In genomic region chr4:71300964-71301363, GRCh38 we compare ENCODE assay signal across 27 cellular contexts. TPM values are rescaled to one million over a fixed set of nuclear protein-coding genes. Genes with fewer than 3 reads are reported as not detected.
DNase-seq lines count a peak whose midpoint lies in the region; ATAC-seq and TF ChIP-seq lines count a peak whose summit lies in the region.
"Had no signal": no experiment of that assay in that cellular context is flagged by ENCODE, and none has a peak within 500 bp of the region (broad histone marks: within the 10 kb centered on the region; RNA-seq: fewer than 3 reads in every experiment).

No MANE protein-coding gene starts in this region.

- no peaks in the 10 kb centered on the region for H4K20me1 ChIP-seq in H9 (ENCODE audit: control insufficient read depth, insufficient read depth, insufficient read length)

- H4K91ac ChIP-seq in H9 (ENCODE audit: insufficient read length, low read depth, low read length) (no peak overlapping the region), neuronal stem cell (ENCODE audit: low read depth, low read length, poor library complexity) (no peak overlapping the region)

- H3K36me3 Mint-ChIP-seq in H9 (ENCODE audit: insufficient read depth in 1 of 3, low read depth in 3 of 3), result no peaks in the 10 kb centered on the region
- no peaks in the 10 kb centered on the region for H3K36me3 Mint-ChIP-seq in stimulated activated effector memory CD8-positive, alpha-beta T cell treated with anti-CD3 and anti-CD28 coated beads, Interleukin-12 subunit alpha, Interleukin-12 subunit beta, amount 100 ng/mL, for 72 hours
- H3K36me3 Mint-ChIP-seq: activated naive CD8-positive, alpha-beta T cell treated with anti-CD3 and anti-CD28 coated beads, Interleukin-2, amount 10 ng/mL, durations not matched to agents 7 days and 5 days; brain; CD4-positive, alpha-beta memory T cell; naive thymus-derived CD8-positive, alpha-beta T cell; stimulated activated memory B cell treated with anti-CD40 and anti-IgM and Interleukin-4, amounts not matched to agents 10 μg/mL and 1 μg/mL and 100 μg/mL, for 72 hours had no signal

- H3K9me3 ChIP-seq in H9 (ENCODE audit: control insufficient read depth, low read depth, low read length) (no peaks in the 10 kb centered on the region), neuronal stem cell (replicated peaks in 1 of 2; ENCODE audit: control insufficient read depth in 2 of 2, insufficient read depth in 1 of 2, low read depth in 1 of 2, low read length in 2 of 2) (no peaks in the 10 kb centered on the region)
- H3K9me3 ChIP-seq: gastroesophageal sphincter, testis had no signal

- H3K4me1 ChIP-seq in H9 (ENCODE audit: insufficient read depth, low read length) (peaks cover 8% of the 10 kb centered on the region; the same call in 1 of the 2 replicates), neuronal stem cell (ENCODE audit: control insufficient read depth in 2 of 2, insufficient read depth in 1 of 2, low read depth in 1 of 2, low read length in 2 of 2) (no peaks in the 10 kb centered on the region)
- H3K4me1 ChIP-seq: gastroesophageal sphincter, parathyroid adenoma, testis had no signal

- no peak overlapping the region for H3K56ac ChIP-seq in H9 (ENCODE audit: insufficient read length, low read depth, low read length)

- H3K27ac ChIP-seq in H9 (ENCODE audit: insufficient read length, low read depth, low read length) (no peak overlapping the region), neuronal stem cell (replicated peaks; ENCODE audit: low read length) (no peak overlapping the region)
- H3K27ac ChIP-seq: gastroesophageal sphincter, KMS-11, parathyroid adenoma, testis, VCaP had no signal

- H3K79me2 ChIP-seq in H9 (ENCODE audit: insufficient read depth, low read length), result no peaks in the 10 kb centered on the region

- H3T11ph ChIP-seq in H9 (ENCODE audit: low read length), result no peak overlapping the region

- no CpG with 5 or more reads among the region's 3 CpGs for WGBS in H9 (ENCODE audit: extremely low coverage, insufficient read length, low lambda C conversion rate)
- no CpG with 5 or more reads among the region's 3 CpGs for WGBS in neuronal stem cell (ENCODE audit: extremely low coverage in 2 of 2, insufficient read length in 2 of 2, insufficient replicate concordance in 1 of 2), 2 donors

- H3K18ac ChIP-seq in H9 (ENCODE audit: insufficient read length, low read depth, low read length), result no peak overlapping the region
- no peak overlapping the region for H3K18ac ChIP-seq in neuronal stem cell (ENCODE audit: low read length)

- H3K4me1 Mint-ChIP-seq in H9, result peaks cover 22 to 27% of the 10 kb centered on the region in 2 experiments
- peaks cover 17% of the 10 kb centered on the region for H3K4me1 Mint-ChIP-seq in stimulated activated effector memory CD8-positive, alpha-beta T cell treated with anti-CD3 and anti-CD28 coated beads, Interleukin-12 subunit alpha, Interleukin-12 subunit beta, amount 100 ng/mL, for 72 hours
- H3K4me1 Mint-ChIP-seq: naive thymus-derived CD8-positive, alpha-beta T cell; stimulated activated memory B cell treated with anti-CD40 and anti-IgM and Interleukin-4, amounts not matched to agents 10 μg/mL and 1 μg/mL and 100 μg/mL, for 72 hours had no signal

- TF ChIP-seq CTCF in H9 (conservative IDR thresholded peaks at IDR 0.05), result no peak

- no peaks in the 10 kb centered on the region for H3K27me3 ChIP-seq in H9 (ENCODE audit: insufficient read depth, low read length)
- H3K27me3 ChIP-seq in neuronal stem cell (ENCODE audit: control insufficient read depth in 3 of 3, insufficient read depth in 3 of 3, low read depth in 1 of 3, low read length in 3 of 3), result no peaks in the 10 kb centered on the region
- H3K27me3 ChIP-seq: gastroesophageal sphincter, testis had no signal

- peak overlapping the region in 2 of 3 experiments; percentile 46 to 74; a peak in 4 of 7 replicates for H3K27ac Mint-ChIP-seq in H9
- H3K27ac Mint-ChIP-seq in stimulated activated effector memory CD8-positive, alpha-beta T cell treated with anti-CD3 and anti-CD28 coated beads, Interleukin-12 subunit alpha, Interleukin-12 subunit beta, amount 100 ng/mL, for 72 hours, result no peak overlapping the region
- H3K27ac Mint-ChIP-seq: activated naive CD8-positive, alpha-beta T cell treated with anti-CD3 and anti-CD28 coated beads, Interleukin-2, amount 10 ng/mL, durations not matched to agents 7 days and 5 days; activated T-helper 2 cell treated with anti-CD3 and anti-CD28 coated beads, Interferon-gamma antibody, Interleukin-2, Interleukin-4, amounts not matched to agents 10 μg/mL and 5 μg/mL and 100 μg/mL, durations not matched to agents 14 hours and 24 hours and 36 hours; CD4-positive, alpha-beta memory T cell; naive thymus-derived CD8-positive, alpha-beta T cell; stimulated activated memory B cell treated with anti-CD40 and anti-IgM and Interleukin-4, amounts not matched to agents 10 μg/mL and 1 μg/mL and 100 μg/mL, for 72 hours had no signal

- H2BK12ac ChIP-seq in H9 (ENCODE audit: insufficient read length, low read depth, low read length) (no peak overlapping the region), neuronal stem cell (ENCODE audit: low read length) (no peak overlapping the region)

- H3K4ac ChIP-seq in H9 (ENCODE audit: low read depth, low read length) (no peak overlapping the region), neuronal stem cell (ENCODE audit: low read length) (no peak overlapping the region)

- H2AK5ac ChIP-seq in H9 (ENCODE audit: insufficient read length, low read length) (no peak overlapping the region), neuronal stem cell (ENCODE audit: low read depth, low read length) (no peak overlapping the region)

- H4K8ac ChIP-seq in H9 (replicated peaks; ENCODE audit: insufficient read length, low read depth, low read length) (no peak overlapping the region), neuronal stem cell (ENCODE audit: low read depth, low read length) (no peak overlapping the region)

- H3K4me3 ChIP-seq in neuronal stem cell (ENCODE audit: low read length in 2 of 2), result no peak overlapping the region
- H3K4me3 ChIP-seq: gastroesophageal sphincter, testis had no signal

- no peak overlapping the region for H3K4me3 Mint-ChIP-seq in H9
- H3K4me3 Mint-ChIP-seq in stimulated activated effector memory CD8-positive, alpha-beta T cell treated with anti-CD3 and anti-CD28 coated beads, Interleukin-12 subunit alpha, Interleukin-12 subunit beta, amount 100 ng/mL, for 72 hours, result no peak overlapping the region
- H3K4me3 Mint-ChIP-seq: activated naive CD8-positive, alpha-beta T cell treated with anti-CD3 and anti-CD28 coated beads, Interleukin-2, amount 10 ng/mL, durations not matched to agents 7 days and 5 days; brain; CD4-positive, alpha-beta memory T cell; naive thymus-derived CD8-positive, alpha-beta T cell; stimulated activated memory B cell treated with anti-CD40 and anti-IgM and Interleukin-4, amounts not matched to agents 10 μg/mL and 1 μg/mL and 100 μg/mL, for 72 hours had no signal

- no peak overlapping the region for H4K5ac ChIP-seq in H9 (ENCODE audit: insufficient read length, low read depth, low read length)

- no peaks in the 10 kb centered on the region for H3K27me3 Mint-ChIP-seq in H9 (ENCODE audit: low read depth)
- H3K27me3 Mint-ChIP-seq: brain had no signal

- H3K23me2 ChIP-seq in H9 (ENCODE audit: insufficient read length, low read depth, low read length, poor library complexity, severe bottlenecking), result no peaks in the 10 kb centered on the region

- H2BK120ac ChIP-seq in H9 (ENCODE audit: low read depth, low read length, poor library complexity, severe bottlenecking) (no peak overlapping the region), neuronal stem cell (ENCODE audit: low read depth, low read length) (no peak overlapping the region)

- DNase-seq in H9, result no peak
- DNase-seq in OCI-M1 (lab: John Stamatoyannopoulos, UW), result peak; percentile 9
- DNase-seq in glomerular visceral epithelial cell (ENCODE audit: extremely low spot score), result peak; percentile 9
- DNase-seq in stimulated activated effector memory CD8-positive, alpha-beta T cell treated with anti-CD3 and anti-CD28 coated beads, Interleukin-12 subunit alpha, Interleukin-12 subunit beta, amount 100 ng/mL, for 72 hours (ENCODE audit: low spot score in 2 of 2), result no peak
- DNase-seq in neuronal stem cell (ENCODE audit: low spot score), result no peak
- no peak for DNase-seq in activated CD4-positive, alpha-beta T cell treated with anti-CD3 and anti-CD28 coated beads for 4 hours
- DNase-seq: activated CD4-positive, alpha-beta T cell treated with anti-CD3 and anti-CD28 coated beads, Interleukin-2, amount 50 U/mL, for 4 hours; activated CD8-positive, alpha-beta memory T cell treated with anti-CD3 and anti-CD28 coated beads, Interleukin-2, amount 50 U/mL, for 4 hours; activated naive CD8-positive, alpha-beta T cell treated with anti-CD3 and anti-CD28 coated beads, Interleukin-2, amount 10 ng/mL, durations not matched to agents 7 days and 5 days; CD4-positive, alpha-beta memory T cell; DMS79 treated with DMSO at 0.1 percent for 48 hours; islet precursor cell; mesendoderm; naive thymus-derived CD8-positive, alpha-beta T cell; NCI-H1694 treated with DMSO at 0.1 percent for 48 hours; NCI-H345; PC-3; T-helper 2 cell; testis had no signal

- H2AFZ ChIP-seq in H9 (ENCODE audit: low read length), result no peak overlapping the region
- no peak overlapping the region for H2AFZ ChIP-seq in neuronal stem cell (ENCODE audit: low read length)
- H2AFZ ChIP-seq: parathyroid adenoma had no signal

- H2BK20ac ChIP-seq in H9 (ENCODE audit: low read depth, low read length, poor library complexity, severe bottlenecking), result no peak overlapping the region

- H3K23ac ChIP-seq in H9 (ENCODE audit: insufficient read length, low read depth, low read length), result no peak overlapping the region
- H3K23ac ChIP-seq in neuronal stem cell (ENCODE audit: low read depth, low read length, poor library complexity), result no peak overlapping the region

- no peaks in the 10 kb centered on the region for H3K79me1 ChIP-seq in H9 (ENCODE audit: insufficient read depth, low read depth, low read length, poor library complexity, severe bottlenecking)
- no peaks in the 10 kb centered on the region for H3K79me1 ChIP-seq in neuronal stem cell (ENCODE audit: low read depth, low read length)

- no peak overlapping the region for H3K4me2 ChIP-seq in H9 (ENCODE audit: insufficient read depth, insufficient read length, low read length)
- H3K4me2 ChIP-seq in neuronal stem cell (ENCODE audit: insufficient read depth, low read length, poor library complexity, severe bottlenecking), result no peak overlapping the region
- H3K4me2 ChIP-seq: KMS-11 had no signal

- H3K14ac ChIP-seq in H9 (ENCODE audit: insufficient read depth, low read length) (no peak overlapping the region), neuronal stem cell (ENCODE audit: low read length) (no peak overlapping the region)

- H3K9ac ChIP-seq in H9 (ENCODE audit: extremely low read depth, insufficient read length, low read length), result no peak overlapping the region
- no peak overlapping the region for H3K9ac ChIP-seq in neuronal stem cell (ENCODE audit: low read depth, low read length, poor library complexity)
- H3K9ac ChIP-seq: KMS-11, parathyroid adenoma had no signal

- H2BK5ac ChIP-seq in H9 (ENCODE audit: insufficient read length, low read length) (no peak overlapping the region), neuronal stem cell (ENCODE audit: low read length) (no peak overlapping the region)

- ATAC-seq in stimulated activated effector memory CD8-positive, alpha-beta T cell treated with anti-CD3 and anti-CD28 coated beads, Interleukin-12 subunit alpha, Interleukin-12 subunit beta, amount 100 ng/mL, for 72 hours, result peak; percentile 8
- no peak for ATAC-seq in GM19455 (IDR thresholded peaks at IDR 0.05; ENCODE audit: unreplicated experiment)
- ATAC-seq: gastroesophageal sphincter; naive thymus-derived CD8-positive, alpha-beta T cell; PC-3; stimulated activated memory B cell treated with anti-CD40 and anti-IgM and Interleukin-4, amounts not matched to agents 10 μg/mL and 1 μg/mL and 100 μg/mL, for 72 hours had no signal

- no peaks in the 10 kb centered on the region for H3K36me3 ChIP-seq in neuronal stem cell (replicated peaks in 1 of 2; ENCODE audit: control insufficient read depth in 2 of 2, insufficient read depth in 2 of 2, low read length in 2 of 2)
- H3K36me3 ChIP-seq: gastroesophageal sphincter had no signal

- H2BK15ac ChIP-seq in H9 (ENCODE audit: low read depth, low read length), result no peak overlapping the region
- no peak overlapping the region for H2BK15ac ChIP-seq in neuronal stem cell (ENCODE audit: low read length)

- H3K9me3 Mint-ChIP-seq in H9, result peaks cover 0 to 3% of the 10 kb centered on the region in 2 experiments; a peak in 1 of 5 replicates
- no peaks in the 10 kb centered on the region for H3K9me3 Mint-ChIP-seq in stimulated activated effector memory CD8-positive, alpha-beta T cell treated with anti-CD3 and anti-CD28 coated beads, Interleukin-12 subunit alpha, Interleukin-12 subunit beta, amount 100 ng/mL, for 72 hours
- H3K9me3 Mint-ChIP-seq: activated naive CD8-positive, alpha-beta T cell treated with anti-CD3 and anti-CD28 coated beads, Interleukin-2, amount 10 ng/mL, durations not matched to agents 7 days and 5 days; activated T-helper 2 cell treated with anti-CD3 and anti-CD28 coated beads, Interferon-gamma antibody, Interleukin-2, Interleukin-4, amounts not matched to agents 10 μg/mL and 5 μg/mL and 100 μg/mL, durations not matched to agents 14 hours and 24 hours and 36 hours; CD4-positive, alpha-beta memory T cell; naive thymus-derived CD8-positive, alpha-beta T cell; stimulated activated memory B cell treated with anti-CD40 and anti-IgM and Interleukin-4, amounts not matched to agents 10 μg/mL and 1 μg/mL and 100 μg/mL, for 72 hours had no signal

RNA-seq across cellular contexts. Expression of gene SLC4A4, which starts 37.9 kb away (rescaled TPM):
- 0.92 and 1.1 TPM in 2 replicates for total RNA-seq in H9 (2021)
- polyA plus RNA-seq in neuronal stem cell (2013, experiment 1 of 2), result 0.06 TPM
- 0.07 TPM for polyA plus RNA-seq in neuronal stem cell (2013, experiment 2 of 2)

Comparison
In these comparisons a context has a peak if more than half of its experiments do, and no peak if none do; other contexts are left out.
1. DNase-seq: peak in OCI-M1 (single experiment) and glomerular visceral epithelial cell (single experiment); none in H9 (single experiment), stimulated activated effector memory CD8-positive, alpha-beta T cell treated with anti-CD3 and anti-CD28 coated beads, Interleukin-12 subunit alpha, Interleukin-12 subunit beta, amount 100 ng/mL, for 72 hours (0 of 2), neuronal stem cell (single experiment) and activated CD4-positive, alpha-beta T cell treated with anti-CD3 and anti-CD28 coated beads for 4 hours (0 of 2).